In the genomic region with DNA sequence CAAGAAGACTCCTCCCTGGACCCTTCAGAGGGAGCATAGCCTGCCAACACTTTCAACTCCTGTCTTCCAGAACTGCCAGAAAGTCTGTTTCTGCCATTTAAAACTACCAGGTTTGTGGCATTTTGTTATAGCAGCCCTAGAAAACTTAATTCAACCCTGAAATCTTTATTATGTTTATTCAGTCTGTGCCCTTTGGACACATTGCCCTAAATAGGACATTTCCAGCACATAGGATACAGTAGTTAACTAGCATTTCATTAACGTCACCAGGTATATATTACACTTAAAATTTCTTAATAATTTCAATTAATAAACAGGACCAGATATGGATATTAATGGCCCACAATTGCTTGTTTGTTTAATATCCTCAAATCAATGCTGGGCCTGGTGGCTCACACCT, we compare ENCODE assay signal across 16 cellular contexts. TPM values are rescaled to one million over a fixed set of nuclear protein-coding genes. Genes with fewer than 3 reads are reported as not detected.
DNase-seq lines count a peak whose midpoint lies in the region; FAIRE-seq and TF ChIP-seq lines count a peak whose summit lies in the region.
"Had no signal": no experiment of that assay in that cellular context is flagged by ENCODE, and none has a peak within 500 bp of the region (broad histone marks: within the 10 kb centered on the region; RNA-seq: fewer than 3 reads in every experiment).

No MANE protein-coding gene starts in this region.

- no peak overlapping the region for H3K4me3 ChIP-seq in Loucy (ENCODE audit: low read length, poor library complexity, severe bottlenecking)
- H3K4me3 ChIP-seq in small intestine (ENCODE audit: low read depth in 1 of 2, low read length in 2 of 2), result no peak overlapping the region
- H3K4me3 ChIP-seq: GM12878, GM23338 had no signal

- H3K36me3 Mint-ChIP-seq in activated CD4-positive, alpha-beta T cell treated with anti-CD3 and anti-CD28 coated beads, Interleukin-2, amount 10 ng/mL, durations not matched to agents 24 days and 14 days (ENCODE audit: low read depth), result no peaks in the 10 kb centered on the region
- H3K36me3 Mint-ChIP-seq: CD14-positive monocyte; CD8-positive, alpha-beta memory T cell had no signal

- no peak overlapping the region for H3K27ac ChIP-seq in small intestine (ENCODE audit: low read depth in 1 of 2, low read length in 1 of 2)

- H3K27ac Mint-ChIP-seq in activated CD4-positive, alpha-beta T cell treated with anti-CD3 and anti-CD28 coated beads, Interleukin-2, amount 10 ng/mL, durations not matched to agents 24 days and 14 days, result no peak overlapping the region
- H3K27ac Mint-ChIP-seq: CD14-positive monocyte; CD4-positive, alpha-beta T cell; GM23338; H9 had no signal

- 26 to 68% (median 33%) methylated on average over 1 of the region's 1 CpG for WGBS in small intestine, 3 donors

- H3K4me3 Mint-ChIP-seq in activated CD4-positive, alpha-beta T cell treated with anti-CD3 and anti-CD28 coated beads, Interleukin-2, amount 10 ng/mL, durations not matched to agents 24 days and 14 days, result no peak overlapping the region
- H3K4me3 Mint-ChIP-seq: CD14-positive monocyte; CD4-positive, alpha-beta T cell; GM23338; H9 had no signal

- intact Hi-C loops in activated CD4-positive, alpha-beta T cell treated with anti-CD3 and anti-CD28 coated beads, Interleukin-2, amount 10 ng/mL, durations not matched to agents 24 days and 14 days (cut with micrococcal nuclease), result no loop called here

- no peaks in the 10 kb centered on the region for H3K36me3 ChIP-seq in Loucy (ENCODE audit: insufficient read depth, low read length)
- no peaks in the 10 kb centered on the region for H3K36me3 ChIP-seq in small intestine (ENCODE audit: control insufficient read depth in 2 of 2, insufficient read depth in 2 of 2, low read length in 2 of 2)

- DNase-seq in islet precursor cell, result peak; percentile 31
- DNase-seq in small intestine, result peak; percentile 40
- DNase-seq in UCSD-AML1 (lab: John Stamatoyannopoulos, UW; ENCODE audit: unreplicated experiment), result no peak
- DNase-seq in activated CD4-positive, alpha-beta T cell treated with anti-CD3 and anti-CD28 coated beads, Interleukin-2, amount 10 ng/mL, durations not matched to agents 24 days and 14 days, result no peak
- no peak for DNase-seq in cortex of kidney (lab: John Stamatoyannopoulos, UW)
- DNase-seq: CD8-positive, alpha-beta memory T cell; DMS79; EL; GDM1; H9 had no signal

- peaks cover 8% of the 10 kb centered on the region for H3K4me1 Mint-ChIP-seq in activated CD4-positive, alpha-beta T cell treated with anti-CD3 and anti-CD28 coated beads, Interleukin-2, amount 10 ng/mL, durations not matched to agents 24 days and 14 days
- H3K4me1 Mint-ChIP-seq: CD14-positive monocyte, GM23338, H9 had no signal

- H3K27me3 Mint-ChIP-seq in activated CD4-positive, alpha-beta T cell treated with anti-CD3 and anti-CD28 coated beads, Interleukin-2, amount 10 ng/mL, durations not matched to agents 24 days and 14 days, result peaks cover 36% of the 10 kb centered on the region
- H3K27me3 Mint-ChIP-seq: CD4-positive, alpha-beta T cell had no signal

- TF ChIP-seq CTCF in Loucy (conservative IDR thresholded peaks at IDR 0.05; ENCODE audit: low read length), result no peak

- peaks cover 14% of the 10 kb centered on the region for H3K4me1 ChIP-seq in Loucy (ENCODE audit: insufficient read depth, low read length, poor library complexity, severe bottlenecking)
- peaks cover 0 to 10% of the 10 kb centered on the region in 2 donors for H3K4me1 ChIP-seq in small intestine (ENCODE audit: control insufficient read depth in 2 of 2, insufficient read depth in 1 of 2, low read depth in 1 of 2, low read length in 1 of 2)

- H3K9ac ChIP-seq in Loucy (ENCODE audit: low read depth, low read length, poor library complexity, severe bottlenecking), result no peak overlapping the region

- FAIRE-seq in small intestine (lab: Jason Lieb, UNC), result no peak
- FAIRE-seq: D721Med, GM12878 had no signal

- H3K79me2 ChIP-seq in Loucy (ENCODE audit: insufficient read depth, low read length), result no peaks in the 10 kb centered on the region

- no peak overlapping the region for H2AFZ ChIP-seq in Loucy (ENCODE audit: low read length)
- H2AFZ ChIP-seq: GM23338 had no signal

- no peaks in the 10 kb centered on the region for H3F3A ChIP-seq in Loucy (ENCODE audit: low read depth)

- H3K4me2 ChIP-seq in Loucy (ENCODE audit: low read depth, low read length, poor library complexity, severe bottlenecking), result peak overlapping the region; percentile 35
- H3K4me2 ChIP-seq: GM23338 had no signal

- H4K20me1 ChIP-seq in Loucy (ENCODE audit: insufficient read depth, low read length, poor library complexity, severe bottlenecking), result no peaks in the 10 kb centered on the region

- H3K27me3 ChIP-seq in Loucy (ENCODE audit: insufficient read depth, low read length, poor library complexity, severe bottlenecking) (no peaks in the 10 kb centered on the region), small intestine (ENCODE audit: control insufficient read depth in 2 of 2, insufficient read depth in 2 of 2, low read length in 2 of 2) (no peaks in the 10 kb centered on the region)

- H3K9me3 Mint-ChIP-seq in activated CD4-positive, alpha-beta T cell treated with anti-CD3 and anti-CD28 coated beads, Interleukin-2, amount 10 ng/mL, durations not matched to agents 24 days and 14 days, result no peaks in the 10 kb centered on the region
- H3K9me3 Mint-ChIP-seq: CD4-positive, alpha-beta T cell; CD8-positive, alpha-beta memory T cell; GM23338; H9 had no signal

- H3K9me3 ChIP-seq in Loucy (ENCODE audit: insufficient read depth, low read depth, low read length) (no peaks in the 10 kb centered on the region), small intestine (ENCODE audit: control insufficient read depth, low read depth) (no peaks in the 10 kb centered on the region)

- H3K9me2 ChIP-seq in Loucy (replicated peaks; ENCODE audit: low read depth, low read length), result no peaks in the 10 kb centered on the region

RNA-seq across cellular contexts. Expression of gene KCNH2, which starts 54.3 kb away (rescaled TPM):
- polyA plus RNA-seq in small intestine, result 1 to 10 TPM in 2 of 3 donors, not detected in 1; 2.4 to 5.7 TPM
- 0.36 and 0.37 TPM in 2 replicates for total RNA-seq in activated CD4-positive, alpha-beta T cell treated with anti-CD3 and anti-CD28 coated beads, Interleukin-2, amount 10 ng/mL, durations not matched to agents 24 days and 14 days
- polyA plus RNA-seq: CD14-positive monocyte had no signal

Comparison
In these comparisons a context has a peak if more than half of its experiments do, and no peak if none do; other contexts are left out.
1. DNase-seq: peak in islet precursor cell (single experiment) and small intestine (single experiment); none in UCSD-AML1 (single experiment), activated CD4-positive, alpha-beta T cell treated with anti-CD3 and anti-CD28 coated beads, Interleukin-2, amount 10 ng/mL, durations not matched to agents 24 days and 14 days (single experiment) and cortex of kidney (single experiment).